ENCODE assay signal across 17 cellular contexts in genomic region chr11:77083553-77084245, GRCh38. TPM values are rescaled to one million over a fixed set of nuclear protein-coding genes. Genes with fewer than 3 reads are reported as not detected.
DNase-seq lines count a peak whose midpoint lies in the region; ATAC-seq and TF ChIP-seq lines count a peak whose summit lies in the region.
"Had no signal": no experiment of that assay in that cellular context is flagged by ENCODE, and none has a peak within 500 bp of the region (broad histone marks: within the 10 kb centered on the region; RNA-seq: fewer than 3 reads in every experiment).

No MANE protein-coding gene starts in this region.

- intact Hi-C loops in esophagus muscularis mucosa (cut with DNase I) (no loop called here), posterior cingulate gyrus (cut with DNase I) (no loop called here)

- peak overlapping the region; percentile 99 for H3K27ac Mint-ChIP-seq in activated CD4-positive, alpha-beta T cell treated with anti-CD3 and anti-CD28 coated beads, Interleukin-2, amount 10 ng/mL, durations not matched to agents 7 days and 5 days
- H3K27ac Mint-ChIP-seq: IgD-negative memory B cell had no signal

- 100% methylated on average over 6 of the region's 13 CpGs for WGBS in esophagus muscularis mucosa

- H3K4me1 ChIP-seq in RWPE2 (ENCODE audit: insufficient read depth, poor library complexity, severe bottlenecking) (no peaks in the 10 kb centered on the region), esophagus muscularis mucosa (peaks cover 16 to 35% (median 26%) of the 10 kb centered on the region in 4 donors)
- H3K4me1 ChIP-seq: A549 had no signal

- POLR2A ChIA-PET in activated CD4-positive, alpha-beta T cell treated with anti-CD3 and anti-CD28 coated beads, Interleukin-2, amount 10 ng/mL, durations not matched to agents 7 days and 5 days (lab: Charles Lee), result interaction anchor here (1.5 kb wide), 1 partner anchor 7 kb away, joined by 3 read pairs; no protein-coding TSS in a partner anchor
- POLR2A ChIA-PET in HEK293T (lab: Yijun Ruan, JAX), result no interaction called here

- no peak for ATAC-seq in RWPE2 (ENCODE audit: low read depth)
- ATAC-seq: A549 had no signal

- peaks cover 23% of the 10 kb centered on the region for H3K4me1 Mint-ChIP-seq in activated CD4-positive, alpha-beta T cell treated with anti-CD3 and anti-CD28 coated beads, Interleukin-2, amount 10 ng/mL, durations not matched to agents 7 days and 5 days
- H3K4me1 Mint-ChIP-seq: IgD-negative memory B cell had no signal

- H3K36me3 Mint-ChIP-seq in activated CD4-positive, alpha-beta T cell treated with anti-CD3 and anti-CD28 coated beads, Interleukin-2, amount 10 ng/mL, durations not matched to agents 7 days and 5 days (ENCODE audit: low read depth), result no peaks in the 10 kb centered on the region
- H3K36me3 Mint-ChIP-seq: IgD-negative memory B cell had no signal

- H3K27ac ChIP-seq in RWPE2 (ENCODE audit: poor library complexity, severe bottlenecking) (no peak overlapping the region), esophagus muscularis mucosa (replicated peaks in 1 of 4) (peak overlapping the region; percentile 50 to 72 (median 66))
- H3K27ac ChIP-seq: A549 had no signal

- peaks cover 2% of the 10 kb centered on the region for H3K27me3 Mint-ChIP-seq in activated CD4-positive, alpha-beta T cell treated with anti-CD3 and anti-CD28 coated beads, Interleukin-2, amount 10 ng/mL, durations not matched to agents 7 days and 5 days

- H3K36me3 ChIP-seq in RWPE2 (ENCODE audit: low read depth) (no peaks in the 10 kb centered on the region), esophagus muscularis mucosa (peaks cover 0 to 9% (median 2%) of the 10 kb centered on the region in 4 donors)
- H3K36me3 ChIP-seq: suprapubic skin had no signal

- no peak overlapping the region for H3K4me3 ChIP-seq in RWPE2 (ENCODE audit: severe bottlenecking)
- H3K4me3 ChIP-seq in esophagus muscularis mucosa, result no peak overlapping the region
- H3K4me3 ChIP-seq: A549, lung had no signal

- TF ChIP-seq EP300 in esophagus muscularis mucosa (IDR thresholded peaks at IDR 0.05), result no peak

- TF ChIP-seq POLR2A in esophagus muscularis mucosa (IDR thresholded peaks at IDR 0.05; ENCODE audit: low read depth), result no peak

- no peaks in the 10 kb centered on the region for H3K9me3 Mint-ChIP-seq in activated CD4-positive, alpha-beta T cell treated with anti-CD3 and anti-CD28 coated beads, Interleukin-2, amount 10 ng/mL, durations not matched to agents 7 days and 5 days

- TF ChIP-seq CTCF in RWPE2 (IDR thresholded peaks at IDR 0.05; ENCODE audit: poor library complexity, severe bottlenecking) (no peak), esophagus muscularis mucosa (IDR thresholded peaks at IDR 0.05) (no peak)

- H3K4me3 Mint-ChIP-seq in activated CD4-positive, alpha-beta T cell treated with anti-CD3 and anti-CD28 coated beads, Interleukin-2, amount 10 ng/mL, durations not matched to agents 7 days and 5 days, result no peak overlapping the region
- H3K4me3 Mint-ChIP-seq: IgD-negative memory B cell had no signal

- CTCF ChIA-PET in activated CD4-positive, alpha-beta T cell treated with anti-CD3 and anti-CD28 coated beads, Interleukin-2, amount 10 ng/mL, durations not matched to agents 7 days and 5 days (lab: Charles Lee), result interaction anchor here (2.0 kb wide), 1 partner anchor 10 kb away, joined by 9 read pairs; no protein-coding TSS in a partner anchor
- CTCF ChIA-PET in HEK293T (lab: Yijun Ruan, JAX), result no interaction called here

- no peak for DNase-seq in activated CD4-positive, alpha-beta T cell treated with anti-CD3 and anti-CD28 coated beads, Interleukin-2, amount 10 ng/mL, durations not matched to agents 7 days and 5 days
- no peak for DNase-seq in activated CD4-positive, alpha-beta T cell treated with anti-CD3 and anti-CD28 coated beads for 4 hours
- DNase-seq in RWPE2 (ENCODE audit: low spot score), result peak; percentile 45
- DNase-seq in esophagus muscularis mucosa (ENCODE audit: extremely low spot score), result no peak
- peak in 7 of 10 donors; percentile 1 to 57 (median 11) for DNase-seq in posterior cingulate gyrus
- DNase-seq in NCI-H1105 treated with DMSO at 0.1 percent for 48 hours (lab: John Stamatoyannopoulos, UW), result no peak
- DNase-seq in NCI-H2196 (lab: John Stamatoyannopoulos, UW; ENCODE audit: unreplicated experiment), result no peak
- DNase-seq in HEK293T (ENCODE audit: extremely low spot score), result no peak
- DNase-seq: GDM1, SW 1271 had no signal

- H3K27me3 ChIP-seq in RWPE2 (ENCODE audit: insufficient read depth, poor library complexity, severe bottlenecking), result no peaks in the 10 kb centered on the region
- no peaks in the 10 kb centered on the region for H3K27me3 ChIP-seq in esophagus muscularis mucosa
- H3K27me3 ChIP-seq: suprapubic skin had no signal

- H3K9me3 ChIP-seq in RWPE2 (ENCODE audit: severe bottlenecking) (no peaks in the 10 kb centered on the region), esophagus muscularis mucosa (no peaks in the 10 kb centered on the region)
- H3K9me3 ChIP-seq: A549, suprapubic skin had no signal

TF ChIP-seq in HEK293T, 16 proteins besides CTCF, POLR2A, EP300 and RAD21:
- TF ChIP-seq CTBP1 (IDR thresholded peaks at IDR 0.05; ENCODE audit: borderline replicate concordance), result no peak
- TF ChIP-seq L3MBTL2 (conservative IDR thresholded peaks at IDR 0.05), result no peak
- TF ChIP-seq ZNF384 (IDR thresholded peaks at IDR 0.05), result no peak
- TF ChIP-seq NFRKB (IDR thresholded peaks at IDR 0.05), result no peak
- TF ChIP-seq FOXA1 (IDR thresholded peaks at IDR 0.05), result no peak

RNA-seq across cellular contexts. Expression of gene CAPN5, which starts 16.9 kb away (rescaled TPM):
- total RNA-seq in activated CD4-positive, alpha-beta T cell treated with anti-CD3 and anti-CD28 coated beads, Interleukin-2, amount 10 ng/mL, durations not matched to agents 7 days and 5 days, result under 1 TPM; 0.81 to 0.89 TPM
- 10 to 100 TPM in 1 of 4 donors, 1 to 10 TPM in 3; 4.0 to 11.3 (median 6.0) TPM for total RNA-seq in esophagus muscularis mucosa

RNA-seq across cellular contexts. Expression of gene OMP, which starts 18.9 kb away (rescaled TPM):
- total RNA-seq in activated CD4-positive, alpha-beta T cell treated with anti-CD3 and anti-CD28 coated beads, Interleukin-2, amount 10 ng/mL, durations not matched to agents 7 days and 5 days, result not detected
- total RNA-seq in esophagus muscularis mucosa, result not detected
- total RNA-seq: NCI-H460 had no signal

RNA-seq across cellular contexts. Expression of gene MYO7A, which starts 44.3 kb away (rescaled TPM):
- under 1 TPM; 0.07 to 0.15 TPM for total RNA-seq in activated CD4-positive, alpha-beta T cell treated with anti-CD3 and anti-CD28 coated beads, Interleukin-2, amount 10 ng/mL, durations not matched to agents 7 days and 5 days
- total RNA-seq in esophagus muscularis mucosa, result 1 to 10 TPM; 4.8 to 9.1 (median 6.4) TPM

RNA-seq across cellular contexts. Expression of gene B3GNT6, which starts 49.5 kb away (rescaled TPM):
- total RNA-seq in activated CD4-positive, alpha-beta T cell treated with anti-CD3 and anti-CD28 coated beads, Interleukin-2, amount 10 ng/mL, durations not matched to agents 7 days and 5 days, result not detected
- under 1 TPM in 1 of 4 donors, not detected in 3; 0.17 TPM for total RNA-seq in esophagus muscularis mucosa
- total RNA-seq: Caco-2, fibroblast of lung, NCI-H460, suprapubic skin had no signal

Comparison
In these comparisons a context has a peak if more than half of its experiments do, and no peak if none do; other contexts are left out.
1. DNase-seq: peak in RWPE2 (single experiment) and posterior cingulate gyrus (7 of 10); none in activated CD4-positive, alpha-beta T cell treated with anti-CD3 and anti-CD28 coated beads, Interleukin-2, amount 10 ng/mL, durations not matched to agents 7 days and 5 days (single experiment), activated CD4-positive, alpha-beta T cell treated with anti-CD3 and anti-CD28 coated beads for 4 hours (0 of 2), esophagus muscularis mucosa (single experiment), NCI-H1105 treated with DMSO at 0.1 percent for 48 hours (single experiment), NCI-H2196 (single experiment) and HEK293T (single experiment).
2. RNA of gene MYO7A, which starts 44.3 kb away (total RNA-seq): 4.8 to 9.1 TPM in esophagus muscularis mucosa; 0.07 to 0.15 TPM in activated CD4-positive, alpha-beta T cell treated with anti-CD3 and anti-CD28 coated beads, Interleukin-2, amount 10 ng/mL, durations not matched to agents 7 days and 5 days; every median in the first group is over 4 times any median in the second.